6 cellular contexts compared by ENCODE assay signal in the genomic region with DNA sequence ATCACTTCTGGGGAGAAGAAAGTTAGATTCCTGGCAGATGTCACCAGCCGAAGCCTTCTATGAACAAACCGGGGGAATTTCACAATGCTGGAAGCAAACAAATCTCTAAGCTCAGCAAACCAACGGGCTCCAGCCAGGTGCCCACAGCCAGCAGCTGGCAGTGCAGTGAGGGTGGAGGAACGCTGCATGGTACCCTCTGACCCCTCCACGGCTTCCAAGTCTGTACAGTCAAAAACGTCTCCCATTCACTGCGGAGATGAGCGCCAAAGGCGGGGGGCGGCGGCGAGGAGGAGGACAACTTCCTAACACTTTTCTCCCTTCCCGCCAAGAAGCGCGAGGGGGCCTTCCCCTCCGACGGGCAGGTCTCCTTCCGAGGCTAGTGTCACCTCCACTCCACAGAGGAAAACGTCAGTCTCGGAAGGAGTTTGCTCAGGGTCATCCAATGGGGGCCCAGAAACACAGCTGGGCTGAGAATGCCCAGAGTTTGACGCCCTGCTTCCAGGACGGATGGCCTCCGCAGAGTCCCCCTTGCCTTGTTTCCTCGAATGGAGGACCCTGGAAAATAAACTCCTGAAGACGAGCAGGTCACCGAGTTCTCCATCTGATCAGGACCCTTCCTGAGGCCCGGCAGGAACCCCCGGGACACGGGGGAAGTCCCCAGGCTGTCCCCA. TPM values are rescaled to one million over a fixed set of nuclear protein-coding genes. Genes with fewer than 3 reads are reported as not detected.
A peak's percentile ranks its signal among the peaks of the same experiment; 100 is the strongest.
DNase-seq lines count a peak whose midpoint lies in the region; ATAC-seq, FAIRE-seq and TF ChIP-seq lines count a peak whose summit lies in the region.

No MANE protein-coding gene starts in this region.

- FAIRE-seq in GM12891 (lab: Jason Lieb, UNC), result peak; percentile 58

- peak overlapping the region; percentile 76 for H3K4me3 ChIP-seq in NT2/D1 (ENCODE audit: insufficient read length, low read depth)

- no peak for TF ChIP-seq POLR2A in GM12891 (IDR thresholded peaks at IDR 0.05; ENCODE audit: low read depth, low read length)

- peaks cover 45% of the 10 kb centered on the region for H3K36me3 ChIP-seq in NT2/D1 (ENCODE audit: insufficient read depth, insufficient read length, low read length)

- DNase-seq in GM12891 (ENCODE audit: insufficient read length, low spot score) (no peak), NT2/D1 (ENCODE audit: low read depth, low spot score) (no peak), kidney glomerular epithelial cell (lab: John Stamatoyannopoulos, UW) (no peak), superior temporal gyrus (ENCODE audit: extremely low spot score) (no peak)
- peak; percentile 30 for DNase-seq in stimulated activated CD4-positive, alpha-beta T cell treated with anti-CD3 and anti-CD28 coated beads, Interleukin-4, amount 100 ng/mL, for 1 hour

- no peaks in the 10 kb centered on the region for H3K27me3 ChIP-seq in NT2/D1 (ENCODE audit: insufficient read depth, insufficient read length)

- ATAC-seq in esophagus mucosa, result peak; percentile 6

- H3K4me1 ChIP-seq in NT2/D1 (ENCODE audit: insufficient read depth, insufficient read length), result peaks cover 28% of the 10 kb centered on the region

- no peaks in the 10 kb centered on the region for H3K9me3 ChIP-seq in NT2/D1 (ENCODE audit: insufficient read depth, low read length)

- peak overlapping the region; percentile 92 for H3K9ac ChIP-seq in NT2/D1 (ENCODE audit: insufficient read length, low read depth)

TF ChIP-seq in GM12891, 5 proteins besides CTCF, POLR2A, EP300 and RAD21:
- no peak for TF ChIP-seq POU2F2 (IDR thresholded peaks at IDR 0.05; ENCODE audit: low read depth, low read length)
- no peak for TF ChIP-seq PAX5 (IDR thresholded peaks at IDR 0.05; ENCODE audit: insufficient read depth, low read length, severe bottlenecking)
- TF ChIP-seq SPI1 (IDR thresholded peaks at IDR 0.05; ENCODE audit: low read depth, low read length), result no peak
- TF ChIP-seq POLR2AphosphoS5 (IDR thresholded peaks at IDR 0.05; ENCODE audit: low read depth, low read length), result no peak
- no peak for TF ChIP-seq TAF1 (IDR thresholded peaks at IDR 0.05; ENCODE audit: low read depth, low read length)

RNA-seq across cellular contexts. Expression of a gene that starts 0.9 kb away (rescaled TPM):
- 25.4 TPM for polyA plus RNA-seq in GM12891 (2012; ENCODE audit: low read depth, missing spikeins)
- total RNA-seq in esophagus mucosa, result 41.0 TPM

RNA-seq across cellular contexts. Expression of a gene that starts 10.8 kb away (rescaled TPM):
- polyA plus RNA-seq in GM12891 (2012; ENCODE audit: low read depth, missing spikeins), result 0.28 TPM
- 0.80 TPM for total RNA-seq in esophagus mucosa

RNA-seq across cellular contexts. Expression of a gene that starts 17.9 kb away (rescaled TPM):
- not detected for polyA plus RNA-seq in GM12891 (2012; ENCODE audit: low read depth, missing spikeins)
- 21.6 TPM for total RNA-seq in esophagus mucosa

RNA-seq across cellular contexts. Expression of a gene that starts 19.0 kb away (rescaled TPM):
- 3.4 TPM for polyA plus RNA-seq in GM12891 (2012; ENCODE audit: low read depth, missing spikeins)
- total RNA-seq in esophagus mucosa, result 0.16 TPM

RNA-seq across cellular contexts. Expression of a gene that starts 24.8 kb away (rescaled TPM):
- polyA plus RNA-seq in GM12891 (2012; ENCODE audit: low read depth, missing spikeins), result 32.2 TPM
- total RNA-seq in esophagus mucosa, result 17.0 TPM
